In the genomic region with DNA sequence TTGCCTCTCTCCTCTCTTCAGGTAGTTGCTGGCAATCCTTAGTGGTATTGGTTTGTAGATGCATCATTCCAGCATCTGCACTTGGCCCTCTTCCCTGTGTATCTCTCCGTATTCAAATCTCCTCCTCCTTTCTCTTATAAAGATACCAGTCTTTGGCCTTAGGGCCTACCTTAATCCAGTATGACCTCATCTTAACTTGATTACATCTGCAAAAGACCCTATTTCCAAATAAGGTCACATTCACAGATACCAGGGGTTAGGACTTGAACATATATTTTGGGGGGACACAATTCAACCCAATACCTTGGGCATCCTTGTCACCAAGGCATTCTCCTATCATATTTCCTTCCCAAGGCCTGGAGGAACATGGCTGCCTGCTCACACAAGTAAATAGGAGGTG, we compare ENCODE assay signal across 1 cellular context.
TF ChIP-seq lines count a peak whose summit lies in the region.

No MANE protein-coding gene starts in this region.

TF ChIP-seq in HepG2, 621 proteins besides CTCF, POLR2A, EP300 and RAD21 (continued from another document):
- TF ChIP-seq, protein P1, sequence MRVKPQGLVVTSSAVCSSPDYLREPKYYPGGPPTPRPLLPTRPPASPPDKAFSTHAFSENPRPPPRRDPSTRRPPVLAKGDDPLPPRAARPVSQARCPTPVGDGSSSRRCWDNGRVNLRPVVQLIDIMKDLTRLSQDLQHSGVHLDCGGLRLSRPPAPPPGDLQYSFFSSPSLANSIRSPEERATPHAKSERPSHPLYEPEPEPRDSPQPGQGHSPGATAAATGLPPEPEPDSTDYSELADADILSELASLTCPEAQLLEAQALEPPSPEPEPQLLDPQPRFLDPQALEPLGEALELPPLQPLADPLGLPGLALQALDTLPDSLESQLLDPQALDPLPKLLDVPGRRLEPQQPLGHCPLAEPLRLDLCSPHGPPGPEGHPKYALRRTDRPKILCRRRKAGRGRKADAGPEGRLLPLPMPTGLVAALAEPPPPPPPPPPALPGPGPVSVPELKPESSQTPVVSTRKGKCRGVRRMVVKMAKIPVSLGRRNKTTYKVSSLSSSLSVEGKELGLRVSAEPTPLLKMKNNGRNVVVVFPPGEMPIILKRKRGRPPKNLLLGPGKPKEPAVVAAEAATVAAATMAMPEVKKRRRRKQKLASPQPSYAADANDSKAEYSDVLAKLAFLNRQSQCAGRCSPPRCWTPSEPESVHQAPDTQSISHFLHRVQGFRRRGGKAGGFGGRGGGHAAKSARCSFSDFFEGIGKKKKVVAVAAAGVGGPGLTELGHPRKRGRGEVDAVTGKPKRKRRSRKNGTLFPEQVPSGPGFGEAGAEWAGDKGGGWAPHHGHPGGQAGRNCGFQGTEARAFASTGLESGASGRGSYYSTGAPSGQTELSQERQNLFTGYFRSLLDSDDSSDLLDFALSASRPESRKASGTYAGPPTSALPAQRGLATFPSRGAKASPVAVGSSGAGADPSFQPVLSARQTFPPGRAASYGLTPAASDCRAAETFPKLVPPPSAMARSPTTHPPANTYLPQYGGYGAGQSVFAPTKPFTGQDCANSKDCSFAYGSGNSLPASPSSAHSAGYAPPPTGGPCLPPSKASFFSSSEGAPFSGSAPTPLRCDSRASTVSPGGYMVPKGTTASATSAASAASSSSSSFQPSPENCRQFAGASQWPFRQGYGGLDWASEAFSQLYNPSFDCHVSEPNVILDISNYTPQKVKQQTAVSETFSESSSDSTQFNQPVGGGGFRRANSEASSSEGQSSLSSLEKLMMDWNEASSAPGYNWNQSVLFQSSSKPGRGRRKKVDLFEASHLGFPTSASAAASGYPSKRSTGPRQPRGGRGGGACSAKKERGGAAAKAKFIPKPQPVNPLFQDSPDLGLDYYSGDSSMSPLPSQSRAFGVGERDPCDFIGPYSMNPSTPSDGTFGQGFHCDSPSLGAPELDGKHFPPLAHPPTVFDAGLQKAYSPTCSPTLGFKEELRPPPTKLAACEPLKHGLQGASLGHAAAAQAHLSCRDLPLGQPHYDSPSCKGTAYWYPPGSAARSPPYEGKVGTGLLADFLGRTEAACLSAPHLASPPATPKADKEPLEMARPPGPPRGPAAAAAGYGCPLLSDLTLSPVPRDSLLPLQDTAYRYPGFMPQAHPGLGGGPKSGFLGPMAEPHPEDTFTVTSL (CRISPR knock-in tag; IDR thresholded peaks at IDR 0.05; ENCODE audit: borderline replicate concordance): no peak
